20 cellular contexts compared by ENCODE assay signal in genomic region chr2:170350929-170351826, GRCh38.
"Had no signal": no experiment of that assay in that cellular context is flagged by ENCODE, and none has a peak within 500 bp of the region (broad histone marks: within the 10 kb centered on the region; RNA-seq: fewer than 3 reads in every experiment).

No MANE protein-coding gene starts in this region.

- DNase-seq: activated CD4-positive, alpha-beta T cell treated with anti-CD3 and anti-CD28 coated beads, Interleukin-2, amount 10 ng/mL, durations not matched to agents 7 days and 5 days; activated CD8-positive, alpha-beta memory T cell treated with anti-CD3 and anti-CD28 coated beads, Interleukin-2, amount 50 U/mL, for 48 hours; activated naive CD8-positive, alpha-beta T cell treated with anti-CD3 and anti-CD28 coated beads for 36 hours; activated T-cell treated with anti-CD3 and anti-CD28 coated beads, Interleukin-2, amount 50 U/mL, for 72 hours; amygdala; body of pancreas; caudate nucleus; hippocampal formation; left ventricle myocardium inferior; natural killer cell; occipital lobe; stimulated activated CD4-positive, alpha-beta T cell treated with anti-CD3 and anti-CD28 coated beads, Interleukin-15, amount 100 ng/mL, for 24 hours; stimulated activated CD4-positive, alpha-beta T cell treated with anti-CD3 and anti-CD28 coated beads, Interleukin-4, amount 100 ng/mL, for 1 hour; stimulated activated naive B cell treated with anti-CD40 and anti-IgM and Interleukin-4, amounts not matched to agents 10 μg/mL and 1 μg/mL and 100 μg/mL, for 72 hours; thyroid gland had no signal

- H3K4me1 ChIP-seq: body of pancreas, left ventricle myocardium inferior, thyroid gland had no signal

- ATAC-seq: activated T-cell treated with anti-CD3 and anti-CD28 coated beads, Interleukin-2, amount 50 U/mL, for 72 hours; body of pancreas; esophagus mucosa; natural killer cell had no signal

- H3K27ac ChIP-seq: body of pancreas, left ventricle myocardium inferior, skin epidermis, thyroid gland had no signal

- H3K27me3 ChIP-seq: body of pancreas, thyroid gland had no signal

- FAIRE-seq: colon, endometrium, TTC549 had no signal

- H3K4me3 ChIP-seq: body of pancreas, left ventricle myocardium inferior, skin epidermis, thyroid gland had no signal

- H3K36me3 ChIP-seq: left ventricle myocardium inferior, thyroid gland had no signal

- H3K9me3 ChIP-seq: body of pancreas, left ventricle myocardium inferior, thyroid gland had no signal
